ENCODE assay signal across 8 cellular contexts in the genomic region with DNA sequence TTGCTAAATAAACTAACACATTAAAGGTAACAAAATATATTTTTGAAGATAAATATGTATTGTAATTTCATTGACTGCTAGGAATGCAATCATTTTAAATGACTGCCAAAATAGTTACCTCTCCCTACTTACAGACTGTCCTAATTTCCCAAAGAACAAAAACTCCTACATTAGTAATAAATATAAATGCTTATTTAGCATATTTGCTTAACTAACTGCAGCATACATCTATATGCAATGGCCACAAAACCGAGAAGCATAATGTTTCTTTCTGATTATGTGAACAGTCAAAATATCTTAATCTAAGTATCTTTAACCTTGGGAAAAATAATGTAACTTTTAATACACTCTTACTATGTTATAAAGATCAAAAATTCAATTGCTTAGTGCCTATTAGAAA.
"Had no signal": no experiment of that assay in that cellular context is flagged by ENCODE, and none has a peak within 500 bp of the region (broad histone marks: within the 10 kb centered on the region; RNA-seq: fewer than 3 reads in every experiment).

No MANE protein-coding gene starts in this region.

- H3K4me3 ChIP-seq: GM12878 had no signal

- ATAC-seq: GM12878 had no signal

- DNase-seq: GDM1, GF-D8 had no signal

- FAIRE-seq: G401.6, GM12878, GM12891, GM12892, GM18507, GM19239 had no signal
